In genomic region chr16:87376660-87377059, GRCh38 we compare ENCODE assay signal across 1 cellular context.
TF ChIP-seq lines count a peak whose summit lies in the region.

No MANE protein-coding gene starts in this region.

TF ChIP-seq in HepG2, 621 proteins besides CTCF, POLR2A, EP300 and RAD21:
- TF ChIP-seq MLLT10 (CRISPR knock-in tag; IDR thresholded peaks at IDR 0.05) = no peak
- TF ChIP-seq TBX2 (CRISPR knock-in tag; IDR thresholded peaks at IDR 0.05; ENCODE audit: borderline replicate concordance) = 0 out of 2 replicates have a peak, but pooled peaks have one; percentile 21
- no peak for TF ChIP-seq ZNF607 (CRISPR knock-in tag; IDR thresholded peaks at IDR 0.05; ENCODE audit: borderline replicate concordance)
- TF ChIP-seq ARID2 (CRISPR knock-in tag; IDR thresholded peaks at IDR 0.05; ENCODE audit: borderline replicate concordance) = no peak
- 0 out of 2 replicates have a peak, but pooled peaks have one; percentile 46 for TF ChIP-seq SNAPC5 (CRISPR knock-in tag; IDR thresholded peaks at IDR 0.05; ENCODE audit: borderline replicate concordance)
- TF ChIP-seq HMGXB4 (CRISPR knock-in tag; IDR thresholded peaks at IDR 0.05; ENCODE audit: borderline replicate concordance in 1 of 2, low read depth in 1 of 2) = no peak
- no peak for TF ChIP-seq KDM5B (CRISPR knock-in tag; IDR thresholded peaks at IDR 0.05; ENCODE audit: borderline replicate concordance)
- TF ChIP-seq RBAK (CRISPR knock-in tag; IDR thresholded peaks at IDR 0.05) = no peak
- peak; percentile 87 for TF ChIP-seq RBM22 (optimal IDR thresholded peaks at IDR 0.05; ENCODE audit: low read length)
- no peak for TF ChIP-seq NR1H2 (CRISPR knock-in tag; IDR thresholded peaks at IDR 0.05; ENCODE audit: borderline replicate concordance, low read depth)
- 0 out of 2 replicates have a peak, but pooled peaks have one; percentile 44 for TF ChIP-seq RBFOX2 (IDR thresholded peaks at IDR 0.05; ENCODE audit: low read depth, low read length)
- 0 out of 2 replicates have a peak, but pooled peaks have one; percentile 13 for TF ChIP-seq KAT7 (CRISPR knock-in tag; IDR thresholded peaks at IDR 0.05; ENCODE audit: borderline replicate concordance)
- no peak for TF ChIP-seq SP2 (CRISPR knock-in tag; IDR thresholded peaks at IDR 0.05)
- no peak for TF ChIP-seq FLYWCH1 (CRISPR knock-in tag; IDR thresholded peaks at IDR 0.05)
- no peak for TF ChIP-seq RXRA (CRISPR knock-in tag; IDR thresholded peaks at IDR 0.05)
- TF ChIP-seq AFF4 (CRISPR knock-in tag; IDR thresholded peaks at IDR 0.05) = no peak
- TF ChIP-seq ZNF777 (CRISPR knock-in tag; IDR thresholded peaks at IDR 0.05) = no peak
- TF ChIP-seq TEAD2 (CRISPR knock-in tag; IDR thresholded peaks at IDR 0.05) = no peak
- no peak for TF ChIP-seq DBP (CRISPR knock-in tag; IDR thresholded peaks at IDR 0.05; ENCODE audit: not compliant biosample characterization)
- TF ChIP-seq TP53 (CRISPR knock-in tag; conservative IDR thresholded peaks at IDR 0.05) = no peak
- no peak for TF ChIP-seq ZNF589 (CRISPR knock-in tag; conservative IDR thresholded peaks at IDR 0.05)
- TF ChIP-seq POLR2AphosphoS2 (IDR thresholded peaks at IDR 0.05; ENCODE audit: low read depth, low read length) = peak; percentile 66; the same call in 1 of the 2 replicates
- no peak for TF ChIP-seq NBN (conservative IDR thresholded peaks at IDR 0.05)
- no peak for TF ChIP-seq SALL2 (CRISPR knock-in tag; IDR thresholded peaks at IDR 0.05)
- TF ChIP-seq NKX3-1 (CRISPR knock-in tag; IDR thresholded peaks at IDR 0.05) = no peak
- no peak for TF ChIP-seq ZNF335 (CRISPR knock-in tag; IDR thresholded peaks at IDR 0.05)
